ENCODE assay signal across 1 cellular context in genomic region chr12:46174061-46174662, GRCh38.
TF ChIP-seq lines count a peak whose summit lies in the region.

No MANE protein-coding gene starts in this region.

TF ChIP-seq in GM12878, 131 proteins besides CTCF, POLR2A, EP300 and RAD21 (continued from another document and continues in another):
- TF ChIP-seq ELK1 (IDR thresholded peaks at IDR 0.05; ENCODE audit: low read depth, low read length) (no peak), E2F4 (IDR thresholded peaks at IDR 0.05; ENCODE audit: low read depth, low read length) (no peak), WRNIP1 (IDR thresholded peaks at IDR 0.05; ENCODE audit: borderline replicate concordance, low read depth, low read length) (no peak), MTA2 (IDR thresholded peaks at IDR 0.05; ENCODE audit: low read depth) (peak; percentile 83), CBFB (IDR thresholded peaks at IDR 0.05; ENCODE audit: low read depth) (peak; percentile 66), BHLHE40 (IDR thresholded peaks at IDR 0.05; ENCODE audit: borderline replicate concordance in 1 of 2, low read depth in 2 of 2, low read length in 1 of 2) (peak; percentile 33 to 37; a peak in 3 of 4 replicates), ETV6 (conservative IDR thresholded peaks at IDR 0.05 in 1 of 2, IDR thresholded peaks at IDR 0.05 in 1 of 2; ENCODE audit: borderline replicate concordance in 1 of 2, low read depth in 1 of 2) (peak in 1 of 2 experiments; percentile 45; a peak in 1 of 4 replicates), PAX8 (IDR thresholded peaks at IDR 0.05) (no peak), BMI1 (IDR thresholded peaks at IDR 0.05; ENCODE audit: borderline replicate concordance) (no peak), SMARCA5 (IDR thresholded peaks at IDR 0.05) (peak; percentile 82; the same call in 1 of the 2 replicates), MXI1 (IDR thresholded peaks at IDR 0.05; ENCODE audit: low read depth, low read length) (peak; percentile 53), RUNX3 (IDR thresholded peaks at IDR 0.05; ENCODE audit: low read length) (peak; percentile 91), NRF1 (conservative IDR thresholded peaks at IDR 0.05; ENCODE audit: low read depth, low read length) (no peak), IKZF2 (IDR thresholded peaks at IDR 0.05) (peak; percentile 94), RAD51 (IDR thresholded peaks at IDR 0.05) (peak; percentile 21; the same call in 1 of the 2 replicates), TCF12 (IDR thresholded peaks at IDR 0.05; ENCODE audit: low read depth, low read length) (peak; percentile 73; the same call in 1 of the 2 replicates), CEBPZ (IDR thresholded peaks at IDR 0.05; ENCODE audit: low read depth, low read length) (no peak), EED (IDR thresholded peaks at IDR 0.05; ENCODE audit: low read depth) (peak; percentile 89), GATAD2B (conservative IDR thresholded peaks at IDR 0.05; ENCODE audit: low read depth) (peak; percentile 99), MEF2A (IDR thresholded peaks at IDR 0.05; ENCODE audit: insufficient read depth, low read depth, low read length) (no peak), KAT2A (conservative IDR thresholded peaks at IDR 0.05; ENCODE audit: control insufficient read depth, low read depth, low read length) (no peak), ATF7 (IDR thresholded peaks at IDR 0.05; ENCODE audit: low read depth) (peak; percentile 61), CUX1 (IDR thresholded peaks at IDR 0.05; ENCODE audit: insufficient replicate concordance, low read depth, low read length) (peak; percentile 97), SRF (IDR thresholded peaks at IDR 0.05; ENCODE audit: low read depth in 2 of 2, low read length in 2 of 2) (peak in 1 of 2 experiments; percentile 26; a peak in 1 of 4 replicates), CBX5 (IDR thresholded peaks at IDR 0.05; ENCODE audit: low read depth) (0 out of 2 replicates have a peak, but pooled peaks have one; percentile 33), BCL3 (IDR thresholded peaks at IDR 0.05; ENCODE audit: borderline replicate concordance, insufficient read depth, low read depth, low read length, poor library complexity, severe bottlenecking) (peak; percentile 79), SUZ12 (IDR thresholded peaks at IDR 0.05; ENCODE audit: unreplicated experiment) (no peak), SKIL (IDR thresholded peaks at IDR 0.05; ENCODE audit: low read depth, poor library complexity, severe bottlenecking) (peak; percentile 61), RELB (IDR thresholded peaks at IDR 0.05; ENCODE audit: low read depth) (peak; percentile 92), GABPA (IDR thresholded peaks at IDR 0.05; ENCODE audit: low read depth) (0 out of 2 replicates have a peak, but pooled peaks have one; percentile 14), RBBP5 (conservative IDR thresholded peaks at IDR 0.05) (no peak), ZBTB4 (CRISPR knock-in tag; IDR thresholded peaks at IDR 0.05) (no peak), SMAD1 (IDR thresholded peaks at IDR 0.05; ENCODE audit: low read depth, partially characterized antibody) (peak; percentile 65), MLLT1 (IDR thresholded peaks at IDR 0.05) (peak; percentile 91), MEF2B (IDR thresholded peaks at IDR 0.05; ENCODE audit: partially characterized antibody, poor library complexity, severe bottlenecking) (peak; percentile 98), IKZF1 (conservative IDR thresholded peaks at IDR 0.05) (peak; percentile 96; the same call in 1 of the 2 replicates)
